Comparison of ENCODE assay signal across 34 cellular contexts in genomic region chr17:75743625-75744206, GRCh38.
"Had no signal": no experiment of that assay in that cellular context is flagged by ENCODE, and none has a peak within 500 bp of the region (broad histone marks: within the 10 kb centered on the region; RNA-seq: fewer than 3 reads in every experiment).

No MANE protein-coding gene starts in this region.

- H3K27me3 ChIP-seq: adrenal gland, body of pancreas, breast epithelium had no signal

- DNase-seq: activated CD4-positive, alpha-beta memory T cell treated with anti-CD3 and anti-CD28 coated beads, Interleukin-2, amount 10 ng/mL, durations not matched to agents 7 days and 5 days; activated CD4-positive, alpha-beta T cell treated with anti-CD3 and anti-CD28 coated beads for 1 hour; activated CD4-positive, alpha-beta T cell treated with anti-CD3 and anti-CD28 coated beads for 48 hours; activated CD4-positive, CD25-positive, alpha-beta regulatory T cell; activated CD8-positive, alpha-beta memory T cell treated with anti-CD3 and anti-CD28 coated beads for 24 hours; activated CD8-positive, alpha-beta memory T cell treated with anti-CD3 and anti-CD28 coated beads, Interleukin-2, amount 10 ng/mL, durations not matched to agents 7 days and 5 days; activated CD8-positive, alpha-beta memory T cell treated with anti-CD3 and anti-CD28 coated beads, Interleukin-2, amount 50 U/mL, for 48 hours; activated effector memory CD4-positive, alpha-beta T cell treated with anti-CD3 and anti-CD28 coated beads, Interleukin-2, amount 50 U/mL, for 16 hours; activated naive CD4-positive, alpha-beta T cell treated with Interleukin-2 at 50 U/mL for 16 hours; activated T-cell treated with anti-CD3 and anti-CD28 coated beads, Interleukin-2, amount 50 U/mL, for 48 hours; adrenal gland; MM.1S; NCI-H1092 treated with DMSO at 0.1 percent for 48 hours; NCI-H1417; NCI-H187 treated with DMSO at 0.1 percent for 48 hours; NCI-H2081; NCI-H2171 treated with DMSO at 0.1 percent for 48 hours; NCI-H2227 treated with DMSO at 0.1 percent for 48 hours; NCI-H446 treated with DMSO at 0.1 percent for 48 hours; NCI-H524; NCI-H69; NCI-H82; NK-92 treated with Interleukin-12 subunit alpha and Interleukin-12 subunit beta, amount 100 ng/mL, for 24 hours; PC-3; SHP77; SJCRH30; T1000; WERI-Rb-1 had no signal

- H3K9me3 ChIP-seq: adrenal gland, body of pancreas, breast epithelium, SJCRH30 had no signal

- H3K4me1 ChIP-seq: body of pancreas, breast epithelium, SJCRH30 had no signal

- H3K4me3 ChIP-seq: adrenal gland, body of pancreas, breast epithelium, SJCRH30, SK-N-MC had no signal

- H3K4me2 ChIP-seq: KMS-11 had no signal

- ATAC-seq: activated CD8-positive, alpha-beta memory T cell treated with anti-CD3 and anti-CD28 coated beads, Interleukin-2, amount 10 ng/mL, durations not matched to agents 7 days and 5 days; activated naive CD4-positive, alpha-beta T cell treated with anti-CD3 and anti-CD28 coated beads, Interleukin-2, amount 50 U/mL, for 72 hours; activated T-helper 17 cell treated with anti-CD3 and anti-CD28 coated beads, Interleukin-2, amount 50 U/mL, for 72 hours; body of pancreas; PC-3 had no signal

- H3K27ac Mint-ChIP-seq: activated CD4-positive, alpha-beta memory T cell treated with anti-CD3 and anti-CD28 coated beads, Interleukin-2, amount 10 ng/mL, durations not matched to agents 7 days and 5 days; activated CD8-positive, alpha-beta memory T cell treated with anti-CD3 and anti-CD28 coated beads, Interleukin-2, amount 10 ng/mL, durations not matched to agents 7 days and 5 days; activated T-helper 17 cell treated with anti-CD3 and anti-CD28 coated beads, Interleukin-2, amount 50 U/mL, for 72 hours had no signal

- H3K27ac ChIP-seq: adrenal gland, body of pancreas, breast epithelium, KMS-11, SJCRH30, SK-N-MC, WERI-Rb-1 had no signal

- H3K36me3 Mint-ChIP-seq: activated CD8-positive, alpha-beta memory T cell treated with anti-CD3 and anti-CD28 coated beads, Interleukin-2, amount 10 ng/mL, durations not matched to agents 7 days and 5 days; activated naive CD4-positive, alpha-beta T cell treated with anti-CD3 and anti-CD28 coated beads, Interleukin-2, amount 50 U/mL, for 72 hours had no signal

- H3K9ac ChIP-seq: KMS-11 had no signal

- H3K36me3 ChIP-seq: adrenal gland, breast epithelium, SJCRH30, WERI-Rb-1 had no signal

- H3K4me3 Mint-ChIP-seq: activated CD4-positive, alpha-beta memory T cell treated with anti-CD3 and anti-CD28 coated beads, Interleukin-2, amount 10 ng/mL, durations not matched to agents 7 days and 5 days; activated CD8-positive, alpha-beta memory T cell treated with anti-CD3 and anti-CD28 coated beads, Interleukin-2, amount 10 ng/mL, durations not matched to agents 7 days and 5 days; activated T-helper 17 cell treated with anti-CD3 and anti-CD28 coated beads, Interleukin-2, amount 50 U/mL, for 72 hours had no signal

- H3K9me3 Mint-ChIP-seq: activated CD4-positive, alpha-beta memory T cell treated with anti-CD3 and anti-CD28 coated beads, Interleukin-2, amount 10 ng/mL, durations not matched to agents 7 days and 5 days; activated naive CD4-positive, alpha-beta T cell treated with anti-CD3 and anti-CD28 coated beads, Interleukin-2, amount 50 U/mL, for 72 hours; activated T-helper 17 cell treated with anti-CD3 and anti-CD28 coated beads, Interleukin-2, amount 50 U/mL, for 72 hours had no signal
